Comparison of ENCODE assay signal across 21 cellular contexts in genomic region chr3:13240928-13241618, GRCh38.
DNase-seq lines count a peak whose midpoint lies in the region; ATAC-seq, FAIRE-seq and TF ChIP-seq lines count a peak whose summit lies in the region.
"Had no signal": no experiment of that assay in that cellular context is flagged by ENCODE, and none has a peak within 500 bp of the region (broad histone marks: within the 10 kb centered on the region; RNA-seq: fewer than 3 reads in every experiment).

No MANE protein-coding gene starts in this region.

- TF ChIP-seq CTCF in HEK293 (tag by site-specific recombination; IDR thresholded peaks at IDR 0.05) (no peak), K562 (IDR thresholded peaks at IDR 0.05 in 2 of 3, conservative IDR thresholded peaks at IDR 0.05 in 1 of 3; ENCODE audit: insufficient read depth in 2 of 3, low read depth in 1 of 3, low read length in 3 of 3) (no peak), ascending aorta (IDR thresholded peaks at IDR 0.05) (no peak)

- in situ Hi-C loops in K562 (cut with MboI) = no loop called here

- H3K79me2 ChIP-seq in K562 (ENCODE audit: control insufficient read depth, insufficient read depth, low read length) = no peaks in the 10 kb centered on the region

- H3K36me3 ChIP-seq in BLaER1 (no peaks in the 10 kb centered on the region), HEK293 (ENCODE audit: control insufficient read depth in 2 of 2, insufficient read depth in 1 of 2, low read length in 2 of 2) (no peaks in the 10 kb centered on the region), K562 (ENCODE audit: control insufficient read depth, insufficient read depth, low read length) (no peaks in the 10 kb centered on the region), ascending aorta (no peaks in the 10 kb centered on the region)
- H3K36me3 ChIP-seq in BLaER1 treated with 17β-estradiol and CSF1 and Interleukin-3, amounts not matched to agents 10 nM and 100 nM = no peaks in the 10 kb centered on the region

- H3K9me3 ChIP-seq in BLaER1 (no peaks in the 10 kb centered on the region), HEK293 (ENCODE audit: control insufficient read depth, insufficient read depth, low read depth, low read length) (no peaks in the 10 kb centered on the region), K562 (replicated peaks; ENCODE audit: control insufficient read depth, insufficient read depth, low read depth, low read length) (no peaks in the 10 kb centered on the region), ascending aorta (no peaks in the 10 kb centered on the region)
- peaks cover 0 to 9% (median 0%) of the 10 kb centered on the region in 11 experiments; a peak in 4 of 22 replicates for H3K9me3 ChIP-seq in BLaER1 treated with 17β-estradiol and CSF1 and Interleukin-3, amounts not matched to agents 10 nM and 100 nM (replicated peaks in 1 of 11)
- H3K9me3 ChIP-seq: A549 had no signal

- H3K4me1 ChIP-seq in BLaER1 = peaks cover 100% of the 10 kb centered on the region
- H3K4me1 ChIP-seq in BLaER1 treated with 17β-estradiol and CSF1 and Interleukin-3, amounts not matched to agents 10 nM and 100 nM = peaks cover 30 to 100% (median 95%) of the 10 kb centered on the region in 10 experiments
- peaks cover 1% of the 10 kb centered on the region; the same call in 1 of the 2 replicates for H3K4me1 ChIP-seq in HEK293 (ENCODE audit: control insufficient read depth, insufficient read depth, low read length)
- H3K4me1 ChIP-seq in K562 (replicated peaks in 1 of 2; ENCODE audit: control insufficient read depth in 2 of 2, insufficient read depth in 2 of 2, low read length in 2 of 2) = peaks cover 0 to 6% of the 10 kb centered on the region in 2 experiments; a peak in 1 of 5 replicates
- no peaks in the 10 kb centered on the region for H3K4me1 ChIP-seq in ascending aorta
- H3K4me1 ChIP-seq: A549 had no signal

- BruUV-seq in K562 (replicated peaks; lab: Mats Ljungman, UMichigan) = no TSS peak

- DNase-seq in K562 (ENCODE audit: extremely low read depth in 1 of 4, low spot score in 3 of 4) = no peak
- no peak for DNase-seq in T-helper 2 cell
- DNase-seq in ascending aorta (ENCODE audit: low spot score in 2 of 2) = no peak
- DNase-seq: AML-193; C1 segment of cervical spinal cord; CD4-positive, alpha-beta T cell; COR-L47; DMS153; DMS79 treated with DMSO at 0.1 percent for 48 hours; EL; GDM1; KBM-7 had no signal

- H3K27me3 ChIP-seq in BLaER1 (no peaks in the 10 kb centered on the region), K562 (ENCODE audit: control insufficient read depth in 2 of 2, insufficient read depth in 2 of 2, low read length in 2 of 2) (peaks cover 83 to 95% of the 10 kb centered on the region in 2 experiments), ascending aorta (no peaks in the 10 kb centered on the region)
- H3K27me3 ChIP-seq in BLaER1 treated with 17β-estradiol and CSF1 and Interleukin-3, amounts not matched to agents 10 nM and 100 nM = peaks cover 0 to 6% (median 0%) of the 10 kb centered on the region in 11 experiments; a peak in 2 of 22 replicates

- POLR2A ChIA-PET in HEK293 (lab: Yijun Ruan, JAX) (no interaction called here), K562 (lab: Yijun Ruan, JAX) (interaction anchor here (1.5 kb wide), 1 partner anchor 11 kb away, joined by 7 read pairs; no protein-coding TSS in a partner anchor)

- H3K4me3 ChIP-seq in BLaER1 = no peak overlapping the region
- H3K4me3 ChIP-seq in BLaER1 treated with 17β-estradiol and CSF1 and Interleukin-3, amounts not matched to agents 10 nM and 100 nM = no peak overlapping the region
- H3K4me3 ChIP-seq in HEK293 (ENCODE audit: low read depth, low read length) = no peak overlapping the region
- H3K4me3 ChIP-seq in K562 = no peak overlapping the region
- H3K4me3 ChIP-seq in ascending aorta = no peak overlapping the region
- H3K4me3 ChIP-seq: A549 had no signal

- H2AFZ ChIP-seq in K562 (ENCODE audit: low read depth, low read length) = no peak overlapping the region

- intact Hi-C loops in K562 (cut with micrococcal nuclease) (no loop called here), ascending aorta (cut with DNase I) (no loop called here)

- CTCF ChIA-PET in HEK293 (lab: Yijun Ruan, JAX) = interaction anchor here (1.1 kb wide), 1 partner anchor 20 kb away, joined by 3 read pairs; no protein-coding TSS in a partner anchor
- CTCF ChIA-PET in K562 (lab: Yijun Ruan, JAX; ENCODE audit: low intra/inter-chr PET ratio) = no interaction called here

- H3K27ac ChIP-seq in BLaER1 (peak overlapping the region; percentile 71), HEK293 (ENCODE audit: extremely low read depth, low read depth, low read length) (no peak overlapping the region), K562 (ENCODE audit: extremely low read depth, low read depth, low read length) (no peak overlapping the region), ascending aorta (no peak overlapping the region)
- H3K27ac ChIP-seq in BLaER1 treated with 17β-estradiol and CSF1 and Interleukin-3, amounts not matched to agents 10 nM and 100 nM = peak overlapping the region in 8 of 11 experiments; percentile 36 to 70 (median 55); a peak in 13 of 22 replicates
- H3K27ac ChIP-seq: A549 had no signal

- TF ChIP-seq POLR2A in K562 (conservative IDR thresholded peaks at IDR 0.05) = no peak

- no peak for TF ChIP-seq EP300 in K562 (IDR thresholded peaks at IDR 0.05; ENCODE audit: low read length)

- FAIRE-seq in K562 (lab: Jason Lieb, UNC) = no peak
- FAIRE-seq: A549, D721Med, GM12892, GM19239 had no signal

- H3K4me2 ChIP-seq in BLaER1 = peak overlapping the region; percentile 78
- H3K4me2 ChIP-seq in BLaER1 treated with 17β-estradiol and CSF1 and Interleukin-3, amounts not matched to agents 10 nM and 100 nM = peak overlapping the region; percentile 59 to 86 (median 78)
- no peak overlapping the region for H3K4me2 ChIP-seq in K562 (ENCODE audit: insufficient read depth, low read length)
- H3K4me2 ChIP-seq: A549 had no signal

- 16% methylated on average over 17 of the region's 17 CpGs for WGBS in K562 (ENCODE audit: insufficient coverage, low coverage, missing lambda C conversion rate)

- no peak for ATAC-seq in K562
- ATAC-seq in GM19397 (IDR thresholded peaks at IDR 0.05; ENCODE audit: unreplicated experiment) = no peak
- ATAC-seq: A549, HCT116 had no signal

- H3K9me1 ChIP-seq in K562 (ENCODE audit: control insufficient read depth, insufficient read depth, low read length) = peaks cover 3% of the 10 kb centered on the region

- H3K9ac ChIP-seq in BLaER1 (peak overlapping the region; percentile 44; the same call in 1 of the 2 replicates), K562 (ENCODE audit: insufficient read depth in 1 of 2, low read depth in 2 of 2, low read length in 2 of 2) (no peak overlapping the region)
- peak overlapping the region in 8 of 11 experiments; percentile 4 to 51 (median 32); a peak in 7 of 22 replicates for H3K9ac ChIP-seq in BLaER1 treated with 17β-estradiol and CSF1 and Interleukin-3, amounts not matched to agents 10 nM and 100 nM

- no peak for TF ChIP-seq RAD21 in K562 (CRISPR knock-in tag; conservative IDR thresholded peaks at IDR 0.05 in 1 of 2, IDR thresholded peaks at IDR 0.05 in 1 of 2)

- H4K20me1 ChIP-seq in BLaER1 (no peaks in the 10 kb centered on the region), K562 (replicated peaks; ENCODE audit: control insufficient read depth, insufficient read depth, low read length) (peaks cover 34% of the 10 kb centered on the region)
- H4K20me1 ChIP-seq in BLaER1 treated with 17β-estradiol and CSF1 and Interleukin-3, amounts not matched to agents 10 nM and 100 nM = no peaks in the 10 kb centered on the region

TF ChIP-seq in K562, 482 proteins besides CTCF, POLR2A, EP300 and RAD21:
- TF ChIP-seq ZNF239 (CRISPR knock-in tag; IDR thresholded peaks at IDR 0.05) = peak; percentile 77
- no peak for TF ChIP-seq FUS (optimal IDR thresholded peaks at IDR 0.05; ENCODE audit: low read depth, low read length)
TF ChIP-seq in K562: peak in this region for 1.

Comparison
In these comparisons a context has a peak if more than half of its experiments do, and no peak if none do; other contexts are left out.
1. H3K27ac ChIP-seq: peak in BLaER1 (single experiment) and BLaER1 treated with 17β-estradiol and CSF1 and Interleukin-3, amounts not matched to agents 10 nM and 100 nM (8 of 11); none in HEK293 (single experiment), K562 (single experiment) and ascending aorta (0 of 2).
2. H3K9ac ChIP-seq: peak in BLaER1 (single experiment) and BLaER1 treated with 17β-estradiol and CSF1 and Interleukin-3, amounts not matched to agents 10 nM and 100 nM (8 of 11); none in K562 (0 of 2).